8 cellular contexts compared by ENCODE assay signal in the genomic region with DNA sequence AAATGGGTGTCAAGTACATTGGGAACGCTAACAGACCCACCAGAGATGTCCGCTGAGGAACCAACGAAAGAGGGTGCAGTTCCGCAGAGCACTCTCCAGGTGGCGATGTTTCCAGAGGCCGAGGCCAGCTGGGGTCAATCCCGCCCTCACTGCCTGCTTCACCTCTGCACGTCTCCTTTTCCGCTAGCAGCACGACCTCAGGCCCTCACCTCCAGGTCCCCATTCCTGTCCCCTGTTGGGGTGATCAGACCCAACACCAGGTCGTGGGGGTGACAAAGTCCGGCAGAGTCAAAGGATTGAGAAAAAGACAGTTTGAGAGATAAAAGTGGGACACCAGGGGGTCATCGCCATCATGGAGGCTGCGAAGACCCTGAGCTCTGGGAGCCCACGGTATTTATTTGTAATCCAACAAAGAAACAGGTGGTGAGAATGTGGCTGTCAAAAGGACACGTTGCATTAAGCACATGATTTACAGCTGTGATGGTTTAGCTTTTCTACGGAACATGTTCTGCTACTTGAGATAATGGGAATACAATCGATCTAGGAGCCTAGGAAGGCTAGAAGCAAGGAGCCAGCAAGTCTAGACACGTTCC. TPM values are rescaled to one million over a fixed set of nuclear protein-coding genes. Genes with fewer than 3 reads are reported as not detected.
DNase-seq lines count a peak whose midpoint lies in the region; ATAC-seq and TF ChIP-seq lines count a peak whose summit lies in the region.

No MANE protein-coding gene starts in this region.

- no peak overlapping the region for H3K27ac ChIP-seq in suprapubic skin

- H3K27me3 Mint-ChIP-seq in brain: no peaks in the 10 kb centered on the region

- H3K4me3 ChIP-seq in MG63 (no peak overlapping the region), suprapubic skin (no peak overlapping the region)

- WGBS in suprapubic skin: 38% methylated on average over 18 of the region's 19 CpGs

- peaks cover 8% of the 10 kb centered on the region for H3K4me1 ChIP-seq in suprapubic skin

- H3K27me3 ChIP-seq in MG63 (no peaks in the 10 kb centered on the region), suprapubic skin (no peaks in the 10 kb centered on the region)

- peaks cover 0 to 13% (median 9%) of the 10 kb centered on the region in 5 experiments for H3K9me3 Mint-ChIP-seq in brain

- H3K9me3 ChIP-seq in MG63: no peaks in the 10 kb centered on the region
- no peaks in the 10 kb centered on the region for H3K9me3 ChIP-seq in suprapubic skin

- H3K4me3 Mint-ChIP-seq in brain: no peak overlapping the region

- no peak for TF ChIP-seq POLR2A in suprapubic skin (IDR thresholded peaks at IDR 0.05)

- peaks cover 12% of the 10 kb centered on the region for H3K4me1 Mint-ChIP-seq in brain

- ATAC-seq in HG03175 (IDR thresholded peaks at IDR 0.05; ENCODE audit: unreplicated experiment): no peak

- H3K36me3 ChIP-seq in MG63: 0 out of 2 replicates have a peak, but pooled peaks cover 3% of the 10 kb centered on the region
- no peaks in the 10 kb centered on the region for H3K36me3 ChIP-seq in suprapubic skin

- DNase-seq in DMS 273 (lab: John Stamatoyannopoulos, UW; ENCODE audit: unreplicated experiment) (peak; percentile 69), DMS 273 treated with DMSO at 0.1 percent for 48 hours (lab: John Stamatoyannopoulos, UW) (no peak), MG63 (peak; percentile 32), SHP77 treated with DMSO at 0.1 percent for 48 hours (lab: John Stamatoyannopoulos, UW) (peak; percentile 21), kidney tubule cell (ENCODE audit: low spot score) (peak; percentile 49), suprapubic skin (ENCODE audit: low spot score in 2 of 2) (peak in 1 of 2 donors; percentile 78)

- peaks cover 22% of the 10 kb centered on the region for H3K36me3 Mint-ChIP-seq in brain

- TF ChIP-seq EP300 in suprapubic skin (IDR thresholded peaks at IDR 0.05): no peak

- peak; percentile 45 to 73 for TF ChIP-seq CTCF in brain (conservative IDR thresholded peaks at IDR 0.05)
- peak; percentile 29 to 72 for TF ChIP-seq CTCF in suprapubic skin (IDR thresholded peaks at IDR 0.05)

- peak overlapping the region in 3 of 5 experiments; percentile 64 to 83 (median 83) for H3K27ac Mint-ChIP-seq in brain

RNA-seq across cellular contexts. Expression of a gene that starts 27.3 kb away (rescaled TPM):
- total RNA-seq in MG63 (2014; rRNA removed; shearing (Covaris generic); ENCODE audit: low replicate concordance): 6.6 TPM in 1 of 2 replicates, not detected in the other
- polyA plus RNA-seq in brain (ENCODE audit: insufficient read depth, low read depth, low replicate concordance): not detected
- total RNA-seq in suprapubic skin: 1 to 10 TPM; 1.1 to 5.5 (median 2.2) TPM
